ENCODE assay signal across 7 cellular contexts in genomic region chr4:1579834-1580686, GRCh38.
DNase-seq lines count a peak whose midpoint lies in the region; ATAC-seq lines count a peak whose summit lies in the region.

No MANE protein-coding gene starts in this region.

- peak overlapping the region; percentile 84 for H3K27ac Mint-ChIP-seq in activated naive CD4-positive, alpha-beta T cell treated with anti-CD3 and anti-CD28 coated beads, Interleukin-2, amount 10 ng/mL, durations not matched to agents 7 days and 5 days

- no peaks in the 10 kb centered on the region for H3K36me3 Mint-ChIP-seq in activated naive CD4-positive, alpha-beta T cell treated with anti-CD3 and anti-CD28 coated beads, Interleukin-2, amount 10 ng/mL, durations not matched to agents 7 days and 5 days

- H3K9me3 Mint-ChIP-seq in activated naive CD4-positive, alpha-beta T cell treated with anti-CD3 and anti-CD28 coated beads, Interleukin-2, amount 10 ng/mL, durations not matched to agents 7 days and 5 days = no peaks in the 10 kb centered on the region

- no peaks in the 10 kb centered on the region for H3K27me3 Mint-ChIP-seq in activated naive CD4-positive, alpha-beta T cell treated with anti-CD3 and anti-CD28 coated beads, Interleukin-2, amount 10 ng/mL, durations not matched to agents 7 days and 5 days

- DNase-seq in SK-N-DZ (ENCODE audit: low spot score) (peak; percentile 25), Right ventricle myocardium superior (peak; percentile 95), posterior vena cava (ENCODE audit: low spot score) (peak; percentile 99), ureter (ENCODE audit: low spot score) (peak; percentile 94)
- peak; percentile 88 for DNase-seq in activated naive CD4-positive, alpha-beta T cell treated with anti-CD3 and anti-CD28 coated beads, Interleukin-2, amount 10 ng/mL, durations not matched to agents 7 days and 5 days

- intact Hi-C loops in Right ventricle myocardium superior (cut with DNase I) (no loop called here), posterior vena cava (cut with DNase I) (no loop called here)

- CTCF ChIA-PET in activated naive CD4-positive, alpha-beta T cell treated with anti-CD3 and anti-CD28 coated beads, Interleukin-2, amount 10 ng/mL, durations not matched to agents 7 days and 5 days (lab: Charles Lee) = no interaction called here

- ATAC-seq in GM18498 (IDR thresholded peaks at IDR 0.05; ENCODE audit: unreplicated experiment) = peak; percentile 55
- peak; percentile 39 for ATAC-seq in HG03460 (IDR thresholded peaks at IDR 0.05; ENCODE audit: unreplicated experiment)
- peak; percentile 88 for ATAC-seq in Right ventricle myocardium superior (ENCODE audit: poor library complexity)

- peak overlapping the region; percentile 62 for H3K4me3 Mint-ChIP-seq in activated naive CD4-positive, alpha-beta T cell treated with anti-CD3 and anti-CD28 coated beads, Interleukin-2, amount 10 ng/mL, durations not matched to agents 7 days and 5 days

- H3K4me1 Mint-ChIP-seq in activated naive CD4-positive, alpha-beta T cell treated with anti-CD3 and anti-CD28 coated beads, Interleukin-2, amount 10 ng/mL, durations not matched to agents 7 days and 5 days = peaks cover 13% of the 10 kb centered on the region

Comparison
In these comparisons a context has a peak if more than half of its experiments do, and no peak if none do; other contexts are left out.
1. Peak in every context shown above with its lines: DNase-seq and ATAC-seq.
2. DNase-seq: peak in every context shown above with its lines; median percentile 99 in posterior vena cava; 95 in Right ventricle myocardium superior; 94 in ureter; 88 in activated naive CD4-positive, alpha-beta T cell treated with anti-CD3 and anti-CD28 coated beads, Interleukin-2, amount 10 ng/mL, durations not matched to agents 7 days and 5 days; 25 in SK-N-DZ.